Comparison of ENCODE assay signal across 8 cellular contexts in genomic region chr7:33757563-33758165, GRCh38.
DNase-seq lines count a peak whose midpoint lies in the region; ATAC-seq and TF ChIP-seq lines count a peak whose summit lies in the region.

No MANE protein-coding gene starts in this region.

- CTCF ChIA-PET in WTC11 (lab: Charles Lee), result interaction anchor here (1.0 to 3.0 kb wide), 7 partner anchors 9 to 298 kb away, joined by 3 to 19 read pairs (median 5); no protein-coding TSS in a partner anchor

- ATAC-seq in WTC11 (no peak), HG03025 (IDR thresholded peaks at IDR 0.05; ENCODE audit: low FRiP score, unreplicated experiment) (no peak)

- POLR2A ChIA-PET in WTC11 (lab: Charles Lee), result no interaction called here

- DNase-seq in stimulated activated CD4-positive, alpha-beta T cell treated with anti-CD3 and anti-CD28 coated beads, Interleukin-2, amount 100 ng/mL, for 48 hours, result peak; percentile 7 to 22
- DNase-seq in stimulated activated CD4-positive, alpha-beta T cell treated with anti-CD3 and anti-CD28 coated beads, Interleukin-12 subunit alpha, Interleukin-12 subunit beta, amount 100 ng/mL, for 4 hours, result no peak
- DNase-seq in NAMALWA (ENCODE audit: low spot score) (peak; percentile 68), WTC11 (ENCODE audit: low spot score) (no peak), kidney tubule cell (ENCODE audit: low spot score) (peak; percentile 59), OCI-M2 (lab: John Stamatoyannopoulos, UW; ENCODE audit: unreplicated experiment) (no peak)
- no peak for DNase-seq in stimulated activated CD4-positive, alpha-beta T cell treated with anti-CD3 and anti-CD28 coated beads, Interleukin-1b, Interleukin-23, amount 100 ng/mL, for 48 hours

- H3K36me3 Mint-ChIP-seq in WTC11, result no peaks in the 10 kb centered on the region

- no peak overlapping the region for H3K4me3 Mint-ChIP-seq in WTC11

- H3K4me1 Mint-ChIP-seq in WTC11, result peaks cover 23% of the 10 kb centered on the region

- H3K27me3 Mint-ChIP-seq in WTC11 (ENCODE audit: low read depth), result no peaks in the 10 kb centered on the region

- peak; percentile 63 for TF ChIP-seq CTCF in WTC11 (IDR thresholded peaks at IDR 0.05)

- H3K27ac Mint-ChIP-seq in WTC11, result no peak overlapping the region

- peaks cover 3% of the 10 kb centered on the region; the same call in 1 of the 2 replicates for H3K9me3 Mint-ChIP-seq in WTC11

TF ChIP-seq in WTC11, 78 proteins besides CTCF, POLR2A, EP300 and RAD21:
- TF ChIP-seq GRHL2 (CRISPR knock-in tag; IDR thresholded peaks at IDR 0.05; ENCODE audit: insufficient replicate concordance, severe bottlenecking) (no peak), MYBL2 (CRISPR knock-in tag; IDR thresholded peaks at IDR 0.05) (no peak), FOXJ3 (CRISPR knock-in tag; IDR thresholded peaks at IDR 0.05; ENCODE audit: borderline replicate concordance) (no peak), SMAD4 (CRISPR knock-in tag; IDR thresholded peaks at IDR 0.05) (no peak), ATF2 (CRISPR knock-in tag; IDR thresholded peaks at IDR 0.05; ENCODE audit: borderline replicate concordance, low read depth) (no peak), ZNF121 (CRISPR knock-in tag; IDR thresholded peaks at IDR 0.05) (no peak), IRF2 (CRISPR knock-in tag; IDR thresholded peaks at IDR 0.05; ENCODE audit: borderline replicate concordance, low read depth) (no peak), ZNF232 (CRISPR knock-in tag; IDR thresholded peaks at IDR 0.05) (no peak), SP1 (CRISPR knock-in tag; conservative IDR thresholded peaks at IDR 0.05) (no peak), NFATC4 (CRISPR knock-in tag; IDR thresholded peaks at IDR 0.05) (no peak), OVOL2 (CRISPR knock-in tag; IDR thresholded peaks at IDR 0.05; ENCODE audit: borderline replicate concordance) (no peak), AR (CRISPR knock-in tag; IDR thresholded peaks at IDR 0.05) (no peak)

Comparison
In these comparisons a context has a peak if more than half of its experiments do, and no peak if none do; other contexts are left out.
1. DNase-seq: peak in stimulated activated CD4-positive, alpha-beta T cell treated with anti-CD3 and anti-CD28 coated beads, Interleukin-2, amount 100 ng/mL, for 48 hours (2 of 2), NAMALWA (single experiment) and kidney tubule cell (single experiment); none in stimulated activated CD4-positive, alpha-beta T cell treated with anti-CD3 and anti-CD28 coated beads, Interleukin-12 subunit alpha, Interleukin-12 subunit beta, amount 100 ng/mL, for 4 hours (single experiment), WTC11 (single experiment), OCI-M2 (single experiment) and stimulated activated CD4-positive, alpha-beta T cell treated with anti-CD3 and anti-CD28 coated beads, Interleukin-1b, Interleukin-23, amount 100 ng/mL, for 48 hours (single experiment).